ENCODE assay signal across 1 cellular context in genomic region chr19:44007473-44007872, GRCh38.
TF ChIP-seq lines count a peak whose summit lies in the region.

No MANE protein-coding gene starts in this region.

TF ChIP-seq in HepG2, 621 proteins besides CTCF, POLR2A, EP300 and RAD21:
- no peak for TF ChIP-seq HMGXB4 (CRISPR knock-in tag; IDR thresholded peaks at IDR 0.05; ENCODE audit: borderline replicate concordance in 1 of 2, low read depth in 1 of 2)
- TF ChIP-seq CEBPB (IDR thresholded peaks at IDR 0.05; ENCODE audit: borderline replicate concordance, low read depth, low read length) = peak; percentile 63; the same call in 1 of the 2 replicates
